In the genomic region with DNA sequence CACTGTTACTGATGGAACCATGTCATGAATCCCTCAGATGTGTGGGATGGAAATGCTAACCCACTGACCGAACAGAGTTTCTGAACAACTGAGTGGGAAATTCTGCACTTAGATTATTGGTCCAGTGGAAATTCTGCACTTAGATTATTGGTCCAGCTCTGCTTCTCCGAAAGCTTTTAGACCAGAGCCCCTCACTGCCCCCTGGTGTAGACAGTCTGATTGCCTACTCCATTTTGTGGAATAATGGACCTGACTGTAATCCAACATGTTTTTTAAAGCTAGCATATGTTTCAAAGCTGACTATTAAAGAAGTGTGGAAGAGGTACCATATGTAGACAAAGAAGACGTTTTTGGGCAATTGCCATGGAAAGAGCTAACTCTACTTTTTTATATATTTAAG, we compare ENCODE assay signal across 13 cellular contexts. TPM values are rescaled to one million over a fixed set of nuclear protein-coding genes. Genes with fewer than 3 reads are reported as not detected.
DNase-seq lines count a peak whose midpoint lies in the region; ATAC-seq and TF ChIP-seq lines count a peak whose summit lies in the region.
"Had no signal": no experiment of that assay in that cellular context is flagged by ENCODE, and none has a peak within 500 bp of the region (broad histone marks: within the 10 kb centered on the region; RNA-seq: fewer than 3 reads in every experiment).

No MANE protein-coding gene starts in this region.

- no peaks in the 10 kb centered on the region for H3F3A ChIP-seq in OCI-LY1 (ENCODE audit: insufficient read depth, low read length)

- H3K27ac ChIP-seq in OCI-LY1 (ENCODE audit: low read depth, low read length, poor library complexity, severe bottlenecking), result no peak overlapping the region
- H3K27ac ChIP-seq in fibroblast of lung (ENCODE audit: insufficient read depth, low read length), result no peak overlapping the region

- H4K20me1 ChIP-seq in OCI-LY1 (ENCODE audit: insufficient read depth, low read length) (no peaks in the 10 kb centered on the region), fibroblast of lung (ENCODE audit: control insufficient read depth, extremely low read depth, insufficient read depth, low read length) (no peaks in the 10 kb centered on the region)

- H3K36me3 ChIP-seq in OCI-LY1 (ENCODE audit: insufficient read depth, low read length) (no peaks in the 10 kb centered on the region), fibroblast of lung (ENCODE audit: control insufficient read depth, insufficient read depth, low read length) (no peaks in the 10 kb centered on the region)

- TF ChIP-seq CTCF in OCI-LY1 (IDR thresholded peaks at IDR 0.05; ENCODE audit: low read length), result peak; percentile 37; the same call in 1 of the 2 replicates
- peak; percentile 20 to 44 for TF ChIP-seq CTCF in fibroblast of lung (conservative IDR thresholded peaks at IDR 0.05 in 1 of 2, IDR thresholded peaks at IDR 0.05 in 1 of 2; ENCODE audit: low read depth in 1 of 2, low read length in 2 of 2)
- no peak for TF ChIP-seq CTCF in omental fat pad (IDR thresholded peaks at IDR 0.05)

- ATAC-seq in omental fat pad (ENCODE audit: low FRiP score) (no peak), GM21723 (IDR thresholded peaks at IDR 0.05; ENCODE audit: unreplicated experiment) (no peak), GM19397 (IDR thresholded peaks at IDR 0.05; ENCODE audit: unreplicated experiment) (no peak)

- no peak overlapping the region for H3K4me2 ChIP-seq in OCI-LY1 (ENCODE audit: low read length)
- H3K4me2 ChIP-seq in fibroblast of lung (ENCODE audit: extremely low read depth, insufficient read depth, low read length), result no peak overlapping the region

- H2AFZ ChIP-seq in OCI-LY1 (ENCODE audit: low read length) (no peak overlapping the region), fibroblast of lung (ENCODE audit: low read length) (no peak overlapping the region)

- H3K9me3 ChIP-seq in OCI-LY1 (ENCODE audit: low read length), result no peaks in the 10 kb centered on the region
- no peaks in the 10 kb centered on the region for H3K9me3 ChIP-seq in fibroblast of lung (ENCODE audit: control insufficient read depth, insufficient read depth, low read depth, low read length)

- H3K9me2 ChIP-seq in OCI-LY1 (ENCODE audit: low read depth, low read length), result no peaks in the 10 kb centered on the region

- no peaks in the 10 kb centered on the region for H3K27me3 ChIP-seq in OCI-LY1 (ENCODE audit: insufficient read depth, low read length)
- H3K27me3 ChIP-seq in fibroblast of lung (ENCODE audit: control insufficient read depth, insufficient read depth, low read length), result no peaks in the 10 kb centered on the region

- H3K4me3 ChIP-seq in OCI-LY1 (ENCODE audit: low read depth, low read length, poor library complexity, severe bottlenecking) (no peak overlapping the region), fibroblast of lung (replicated peaks in 1 of 4; ENCODE audit: control extremely low read depth in 1 of 4, insufficient read depth in 1 of 4, low read depth in 3 of 4, low read length in 4 of 4) (no peak overlapping the region)

- peak; percentile 12 for DNase-seq in stimulated activated CD4-positive, alpha-beta T cell treated with anti-CD3 and anti-CD28 coated beads, Interleukin-15, amount 100 ng/mL, for 24 hours
- DNase-seq in stimulated activated CD4-positive, alpha-beta T cell treated with anti-CD3 and anti-CD28 coated beads, Interleukin-4, amount 100 ng/mL, for 4 hours, result no peak
- DNase-seq in fibroblast of lung (ENCODE audit: low read depth in 2 of 2), result no peak
- no peak for DNase-seq in omental fat pad (ENCODE audit: low spot score)
- DNase-seq in central memory CD4-positive, alpha-beta T cell, result no peak
- DNase-seq: CD4-positive, alpha-beta memory T cell; effector CD4-positive, alpha-beta T cell; KG1; NCI-H2081 treated with DMSO at 0.1 percent for 48 hours; stimulated activated naive CD4-positive, alpha-beta T cell had no signal

- H3K4me1 ChIP-seq in OCI-LY1 (ENCODE audit: insufficient read depth, low read length, severe bottlenecking) (no peaks in the 10 kb centered on the region), fibroblast of lung (ENCODE audit: control insufficient read depth, extremely low read depth, insufficient read depth, low read length) (peaks cover 11% of the 10 kb centered on the region)

- no peaks in the 10 kb centered on the region for H3K79me2 ChIP-seq in OCI-LY1 (ENCODE audit: insufficient read depth, low read length)
- H3K79me2 ChIP-seq in fibroblast of lung (ENCODE audit: control insufficient read depth, insufficient read depth, low read length), result no peaks in the 10 kb centered on the region

- no peak overlapping the region for H3K9ac ChIP-seq in OCI-LY1 (ENCODE audit: low read length)
- no peak overlapping the region for H3K9ac ChIP-seq in fibroblast of lung (ENCODE audit: insufficient read depth, low read length)

RNA-seq across cellular contexts. Expression of a gene that starts 50.3 kb away (rescaled TPM):
- total RNA-seq in fibroblast of lung (98.1 and 148 TPM in 2 replicates), omental fat pad (10 to 100 TPM in 2 of 4 donors, 1 to 10 TPM in 2; 3.1 to 14.2 (median 9.6) TPM)
- polyA plus RNA-seq in fibroblast of lung, result 40.5 and 64.9 TPM in 2 replicates
- polyA plus RNA-seq in fibroblast of lung (2012), result 86.7 and 151 TPM in 2 replicates
- 102 and 172 TPM in 2 replicates for polyA minus RNA-seq in fibroblast of lung (ENCODE audit: low replicate concordance)
- total RNA-seq: CD4-positive, alpha-beta memory T cell had no signal
- polyA plus RNA-seq: CD4-positive, alpha-beta memory T cell had no signal

Comparison
In these comparisons a context has a peak if more than half of its experiments do, and no peak if none do; other contexts are left out.
1. CTCF ChIP-seq: peak in OCI-LY1 (single experiment) and fibroblast of lung (2 of 2); none in omental fat pad (0 of 3).